ENCODE assay signal across 9 cellular contexts in genomic region chr1:32353886-32354570, GRCh38. TPM values are rescaled to one million over a fixed set of nuclear protein-coding genes. Genes with fewer than 3 reads are reported as not detected.
A peak's percentile ranks its signal among the peaks of the same experiment; 100 is the strongest.
DNase-seq lines count a peak whose midpoint lies in the region; ATAC-seq and TF ChIP-seq lines count a peak whose summit lies in the region.
"Had no signal": no experiment of that assay in that cellular context is flagged by ENCODE, and none has a peak within 500 bp of the region (broad histone marks: within the 10 kb centered on the region; RNA-seq: fewer than 3 reads in every experiment).

No MANE protein-coding gene starts in this region.

- in situ Hi-C loops in GM23248 (cut with MboI) = no loop called here

- H3F3A ChIP-seq in GM23248 (ENCODE audit: insufficient read depth) = peaks cover 16% of the 10 kb centered on the region

- TF ChIP-seq CTCF in WTC11 (IDR thresholded peaks at IDR 0.05) (no peak), sigmoid colon (IDR thresholded peaks at IDR 0.05) (no peak)

- H3K27me3 ChIP-seq in GM23248 (replicated peaks; ENCODE audit: insufficient read depth) (no peaks in the 10 kb centered on the region), sigmoid colon (no peaks in the 10 kb centered on the region)

- H3K36me3 Mint-ChIP-seq in WTC11 = peaks cover 11% of the 10 kb centered on the region

- H3K4me3 ChIP-seq in GM23248 (no peak overlapping the region), sigmoid colon (no peak overlapping the region)

- DNase-seq in GM23248 (peak; percentile 79), WTC11 (ENCODE audit: low spot score) (no peak), Right ventricle myocardium superior (peak; percentile 65), sigmoid colon (peak; percentile 84), NCI-H146 (lab: John Stamatoyannopoulos, UW) (no peak), NCI-H526 (lab: John Stamatoyannopoulos, UW) (no peak), NCI-H2081 treated with DMSO at 0.1 percent for 48 hours (lab: John Stamatoyannopoulos, UW) (no peak)
- DNase-seq: SK-N-SH had no signal

- CTCF ChIA-PET in WTC11 (lab: Charles Lee) = interaction anchor here (0.9 kb wide), 1 partner anchor 105 kb away, joined by 3 read pairs; no protein-coding TSS in a partner anchor

- H3K27me3 Mint-ChIP-seq in WTC11 (ENCODE audit: low read depth) = peaks cover 52% of the 10 kb centered on the region

- 44 to 54% methylated on average over 2 of the region's 2 CpGs for WGBS in GM23248 (ENCODE audit: low coverage in 1 of 2, low lambda C conversion rate in 2 of 2, missing lambda C conversion rate in 2 of 2), 2 experiments
- 57 to 63% methylated on average over 2 of the region's 2 CpGs for WGBS in sigmoid colon, 2 donors

- no peaks in the 10 kb centered on the region for H4K20me1 ChIP-seq in GM23248 (ENCODE audit: insufficient read depth)

- TF ChIP-seq EP300 in sigmoid colon (IDR thresholded peaks at IDR 0.05) = no peak

- H3K9me3 ChIP-seq in GM23248 (ENCODE audit: low read depth) = no peaks in the 10 kb centered on the region
- no peaks in the 10 kb centered on the region for H3K9me3 ChIP-seq in sigmoid colon
- H3K9me3 ChIP-seq: SK-N-SH had no signal

- peaks cover 27% of the 10 kb centered on the region for H3K4me1 ChIP-seq in GM23248 (ENCODE audit: insufficient read depth)
- peaks cover 0 to 26% (median 19%) of the 10 kb centered on the region in 4 donors for H3K4me1 ChIP-seq in sigmoid colon

- peak overlapping the region; percentile 31; the same call in 1 of the 2 replicates for H3K27ac Mint-ChIP-seq in WTC11

- intact Hi-C loops in Right ventricle myocardium superior (cut with DNase I) = loop anchor here (5.0 kb wide), 1 partner anchor 38 kb away; the partner anchor contains the start of gene BSDC1
- intact Hi-C loops in sigmoid colon (cut with DNase I) = loop anchor here (5.0 kb wide), 2 partner anchors 38 to 132 kb away; partner anchors contain the start of genes BSDC1, EIF3I and TMEM234

- no peak for TF ChIP-seq POLR2A in sigmoid colon (IDR thresholded peaks at IDR 0.05)

- H2AFZ ChIP-seq in GM23248 = 0 out of 2 replicates have a peak overlapping the region, but pooled peaks have one; percentile 14

- ATAC-seq in WTC11 = no peak
- peak; percentile 11 for ATAC-seq in Right ventricle myocardium superior (ENCODE audit: poor library complexity)
- ATAC-seq in HG03469 (IDR thresholded peaks at IDR 0.05; ENCODE audit: unreplicated experiment) = no peak

- H3K79me2 ChIP-seq in GM23248 (ENCODE audit: insufficient read depth) = no peaks in the 10 kb centered on the region

- H3K27ac ChIP-seq in GM23248 (peak overlapping the region; percentile 68), sigmoid colon (peak overlapping the region in 3 of 4 donors; percentile 25 to 35 (median 33))

- H3K4me1 Mint-ChIP-seq in WTC11 = peaks cover 18% of the 10 kb centered on the region

- H3K4me3 Mint-ChIP-seq in WTC11 = no peak overlapping the region

- peak overlapping the region; percentile 93 for H3K9ac ChIP-seq in GM23248
- H3K9ac ChIP-seq: SK-N-SH had no signal

- no peaks in the 10 kb centered on the region for H3K9me2 ChIP-seq in GM23248 (ENCODE audit: insufficient read depth)
- H3K9me2 ChIP-seq: SK-N-SH had no signal

- POLR2A ChIA-PET in WTC11 (lab: Charles Lee) = interaction anchor here (1.0 to 2.6 kb wide), 3 partner anchors 12 to 40 kb away, joined by 3 to 18 read pairs (median 8); partner anchors contain the start of genes BSDC1 and MARCKSL1

- peak overlapping the region; percentile 41 for H3K4me2 ChIP-seq in GM23248 (ENCODE audit: unreplicated experiment)
- H3K4me2 ChIP-seq: SK-N-SH had no signal

- no peaks in the 10 kb centered on the region for H3K36me3 ChIP-seq in GM23248 (ENCODE audit: low read depth)
- H3K36me3 ChIP-seq in sigmoid colon = no peaks in the 10 kb centered on the region

- peaks cover 11% of the 10 kb centered on the region for H3K9me3 Mint-ChIP-seq in WTC11

TF ChIP-seq in WTC11, 78 proteins besides CTCF, POLR2A, EP300 and RAD21:
- TF ChIP-seq USF2 (CRISPR knock-in tag; IDR thresholded peaks at IDR 0.05) (no peak), MXD4 (CRISPR knock-in tag; IDR thresholded peaks at IDR 0.05; ENCODE audit: borderline replicate concordance) (no peak), IRF1 (CRISPR knock-in tag; IDR thresholded peaks at IDR 0.05) (no peak), NFATC4 (CRISPR knock-in tag; IDR thresholded peaks at IDR 0.05) (no peak), ESRRA (CRISPR knock-in tag; IDR thresholded peaks at IDR 0.05; ENCODE audit: borderline replicate concordance) (no peak), CREB1 (CRISPR knock-in tag; IDR thresholded peaks at IDR 0.05) (no peak), FOXJ3 (CRISPR knock-in tag; IDR thresholded peaks at IDR 0.05; ENCODE audit: borderline replicate concordance) (no peak), HMGXB4 (CRISPR knock-in tag; IDR thresholded peaks at IDR 0.05) (no peak), JAZF1 (CRISPR knock-in tag; IDR thresholded peaks at IDR 0.05) (no peak)
- TF ChIP-seq, protein P1, sequence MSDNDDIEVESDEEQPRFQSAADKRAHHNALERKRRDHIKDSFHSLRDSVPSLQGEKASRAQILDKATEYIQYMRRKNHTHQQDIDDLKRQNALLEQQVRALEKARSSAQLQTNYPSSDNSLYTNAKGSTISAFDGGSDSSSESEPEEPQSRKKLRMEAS (CRISPR knock-in tag; IDR thresholded peaks at IDR 0.05) = no peak
- TF ChIP-seq, protein P2, sequence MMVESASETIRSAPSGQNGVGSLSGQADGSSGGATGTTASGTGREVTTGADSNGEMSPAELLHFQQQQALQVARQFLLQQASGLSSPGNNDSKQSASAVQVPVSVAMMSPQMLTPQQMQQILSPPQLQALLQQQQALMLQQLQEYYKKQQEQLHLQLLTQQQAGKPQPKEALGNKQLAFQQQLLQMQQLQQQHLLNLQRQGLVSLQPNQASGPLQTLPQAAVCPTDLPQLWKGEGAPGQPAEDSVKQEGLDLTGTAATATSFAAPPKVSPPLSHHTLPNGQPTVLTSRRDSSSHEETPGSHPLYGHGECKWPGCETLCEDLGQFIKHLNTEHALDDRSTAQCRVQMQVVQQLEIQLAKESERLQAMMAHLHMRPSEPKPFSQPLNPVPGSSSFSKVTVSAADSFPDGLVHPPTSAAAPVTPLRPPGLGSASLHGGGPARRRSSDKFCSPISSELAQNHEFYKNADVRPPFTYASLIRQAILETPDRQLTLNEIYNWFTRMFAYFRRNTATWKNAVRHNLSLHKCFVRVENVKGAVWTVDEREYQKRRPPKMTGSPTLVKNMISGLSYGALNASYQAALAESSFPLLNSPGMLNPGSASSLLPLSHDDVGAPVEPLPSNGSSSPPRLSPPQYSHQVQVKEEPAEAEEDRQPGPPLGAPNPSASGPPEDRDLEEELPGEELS (CRISPR knock-in tag; IDR thresholded peaks at IDR 0.05) = no peak

RNA-seq across cellular contexts. Expression of gene FAM229A, which starts 8.3 kb away (rescaled TPM):
- total RNA-seq in GM23248 (2014; rRNA removed; shearing (Covaris generic)) = 1.1 and 3.2 TPM in 2 replicates
- polyA plus RNA-seq in GM23248 (2016; fragmentation: Nextera tagmentation; extraction: Ambion mirVana) (2.9 and 3.1 TPM in 2 replicates), sigmoid colon (1 to 10 TPM in 2 of 3 donors, under 1 TPM in 1; 0.60 to 7.5 (median 1.2) TPM)
- total RNA-seq in WTC11 (2021) (6.7 to 10.4 TPM (median 9.4 TPM) in 3 replicates), Right ventricle myocardium superior (1.7 TPM), sigmoid colon (10 to 100 TPM in 1 of 4 donors, 1 to 10 TPM in 3; 3.5 to 13.8 (median 5.6) TPM)

RNA-seq across cellular contexts. Expression of gene TSSK3, which starts 8.3 kb away (rescaled TPM):
- total RNA-seq in GM23248 (2014; rRNA removed; shearing (Covaris generic)) = 0.22 TPM in 1 of 2 replicates, not detected in the other
- polyA plus RNA-seq in GM23248 (2016; fragmentation: Nextera tagmentation; extraction: Ambion mirVana) (0.47 TPM in 1 of 2 replicates, not detected in the other), sigmoid colon (1 to 10 TPM in 1 of 3 donors, not detected in 2; 1.1 TPM)
- total RNA-seq in WTC11 (2021) (1.2 to 2.9 TPM (median 1.7 TPM) in 3 replicates), Right ventricle myocardium superior (1.0 TPM), sigmoid colon (1 to 10 TPM in 3 of 4 donors, not detected in 1; 1.5 to 2.2 (median 2.1) TPM)

RNA-seq across cellular contexts. Expression of gene MARCKSL1, which starts 18.0 kb away (rescaled TPM):
- 13.5 and 16.6 TPM in 2 replicates for total RNA-seq in GM23248 (2014; rRNA removed; shearing (Covaris generic))
- 22.1 and 22.2 TPM in 2 replicates for polyA plus RNA-seq in GM23248 (2016; fragmentation: Nextera tagmentation; extraction: Ambion mirVana)
- 442 to 450 TPM (median 443 TPM) in 3 replicates for total RNA-seq in WTC11 (2021)
- 16.1 TPM for total RNA-seq in Right ventricle myocardium superior
- total RNA-seq in sigmoid colon = 1 to 10 TPM; 4.1 to 9.7 (median 6.6) TPM
- 100 to 1,000 TPM; 120 to 158 (median 141) TPM for polyA plus RNA-seq in sigmoid colon

RNA-seq across cellular contexts. Expression of gene BSDC1, which starts 40.2 kb away (rescaled TPM):
- 83.8 and 94.9 TPM in 2 replicates for total RNA-seq in GM23248 (2014; rRNA removed; shearing (Covaris generic))
- polyA plus RNA-seq in GM23248 (2016; fragmentation: Nextera tagmentation; extraction: Ambion mirVana) (47.5 and 47.8 TPM in 2 replicates), sigmoid colon (10 to 100 TPM; 46.2 to 52.0 (median 50.7) TPM)
- total RNA-seq in WTC11 (2021) (42.4 to 44.3 TPM (median 43.6 TPM) in 3 replicates), Right ventricle myocardium superior (43.7 TPM), sigmoid colon (10 to 100 TPM; 52.8 to 76.7 (median 62.1) TPM)

Comparison
In these comparisons a context has a peak if more than half of its experiments do, and no peak if none do; other contexts are left out.
1. DNase-seq: peak in GM23248 (single experiment), Right ventricle myocardium superior (single experiment) and sigmoid colon (single experiment); none in WTC11 (single experiment), NCI-H146 (single experiment), NCI-H526 (0 of 2) and NCI-H2081 treated with DMSO at 0.1 percent for 48 hours (single experiment).
2. RNA of gene MARCKSL1, which starts 18.0 kb away (total RNA-seq): 442 to 450 TPM in WTC11; 13.5 to 16.6 TPM in GM23248, 16.1 TPM in Right ventricle myocardium superior (single experiment) and 4.1 to 9.7 TPM in sigmoid colon; every median in the first group is over 10 times any median in the second.